Comparison of ENCODE assay signal across 8 cellular contexts in the genomic region with DNA sequence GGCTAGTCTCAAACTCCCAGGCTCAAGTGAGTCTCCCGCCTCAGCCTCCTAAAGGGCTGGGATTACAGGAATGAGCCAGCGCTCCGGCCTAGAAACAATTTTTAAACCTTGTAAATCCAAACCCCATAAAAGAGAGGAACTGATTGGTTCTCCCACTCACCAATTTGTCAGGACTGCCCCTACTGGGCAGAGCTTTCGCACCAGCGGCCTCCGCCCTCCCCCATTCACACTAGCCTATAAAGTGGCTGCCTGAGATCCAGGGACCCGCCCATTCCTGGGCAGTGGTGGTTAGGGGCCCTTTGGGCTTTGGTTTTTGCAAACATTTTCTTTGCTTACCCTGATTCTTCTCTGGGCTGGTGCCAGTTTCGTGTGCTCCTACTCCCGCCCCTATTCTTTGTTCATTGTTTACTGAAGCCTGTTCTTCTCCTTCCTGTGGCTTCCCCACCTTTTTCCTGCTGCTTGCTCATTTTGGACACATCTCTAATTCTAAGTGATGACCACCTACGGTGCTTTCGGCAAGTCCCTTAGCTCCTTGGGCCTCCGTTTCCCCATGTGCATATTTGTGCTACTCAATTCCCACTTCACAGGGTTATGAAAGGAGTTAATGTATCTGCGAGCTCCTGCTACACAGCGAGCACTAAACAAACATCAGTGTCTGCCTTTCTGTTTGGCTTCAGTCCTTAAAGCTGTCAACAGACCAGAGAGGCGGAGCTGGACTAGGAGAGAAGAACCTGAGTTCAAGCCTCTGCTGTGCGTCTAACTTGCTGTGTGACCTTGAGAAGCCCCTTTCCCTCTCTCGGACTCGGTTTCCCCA. TPM values are rescaled to one million over a fixed set of nuclear protein-coding genes. Genes with fewer than 3 reads are reported as not detected.
A peak's percentile ranks its signal among the peaks of the same experiment; 100 is the strongest.
DNase-seq lines count a peak whose midpoint lies in the region; ATAC-seq and TF ChIP-seq lines count a peak whose summit lies in the region.

No MANE protein-coding gene starts in this region.

- no peak overlapping the region for H3K9ac ChIP-seq in DND-41 (ENCODE audit: low read depth, low read length)

- no peaks in the 10 kb centered on the region for H3K36me3 Mint-ChIP-seq in osteocyte (ENCODE audit: unreplicated experiment)

- no peaks in the 10 kb centered on the region for H3K36me3 ChIP-seq in DND-41 (ENCODE audit: insufficient read depth, low read length)
- no peaks in the 10 kb centered on the region for H3K36me3 ChIP-seq in heart left ventricle

- H3K4me3 ChIP-seq in DND-41 (ENCODE audit: low read depth in 1 of 2, low read length in 2 of 2) (no peak overlapping the region), heart left ventricle (peak overlapping the region in 8 of 12 donors; percentile 2 to 32 (median 20))

- no peak overlapping the region for H3K4me3 Mint-ChIP-seq in osteocyte (ENCODE audit: unreplicated experiment)

- no peak overlapping the region for H3K4me2 ChIP-seq in DND-41 (ENCODE audit: insufficient read depth, low read length)

- no peaks in the 10 kb centered on the region for H3K27me3 Mint-ChIP-seq in osteocyte (ENCODE audit: unreplicated experiment)

- no peaks in the 10 kb centered on the region for H4K20me1 ChIP-seq in DND-41 (ENCODE audit: insufficient read depth, low read length)

- H3K27me3 ChIP-seq in DND-41 (ENCODE audit: insufficient read depth, low read length, poor library complexity), result no peaks in the 10 kb centered on the region
- no peaks in the 10 kb centered on the region for H3K27me3 ChIP-seq in heart left ventricle

- H3K9me3 Mint-ChIP-seq in osteocyte (ENCODE audit: unreplicated experiment), result no peaks in the 10 kb centered on the region

- WGBS in heart left ventricle, 4 donors, result 25 to 38% (median 30%) methylated on average over 18 of the region's 18 CpGs

- TF ChIP-seq POLR2A in heart left ventricle (IDR thresholded peaks at IDR 0.05), result peak in 1 of 2 donors; percentile 9

- H2AFZ ChIP-seq in DND-41 (ENCODE audit: low read depth, low read length), result no peak overlapping the region

- DNase-seq in DND-41 (no peak), NCI-H774 (lab: John Stamatoyannopoulos, UW) (peak; percentile 80), amniotic epithelial cell (ENCODE audit: low read depth) (peak; percentile 96), heart left ventricle (peak; percentile 87 to 93 (median 89)), osteocyte (ENCODE audit: extremely low spot score, unreplicated experiment) (no peak)

- H3K27ac ChIP-seq in DND-41 (ENCODE audit: low read length), result no peak overlapping the region
- H3K27ac ChIP-seq in heart left ventricle, result peak overlapping the region; percentile 63 to 86 (median 74)

- H3K4me1 Mint-ChIP-seq in osteocyte (ENCODE audit: unreplicated experiment), result peaks cover 18% of the 10 kb centered on the region

- peak overlapping the region; percentile 61 for H3K27ac Mint-ChIP-seq in osteocyte (ENCODE audit: unreplicated experiment)

- ATAC-seq in DND-41 (ENCODE audit: insufficient read depth, low read depth) (0 out of 3 replicates have a peak, but pooled peaks have one; percentile 39), HG03196 (IDR thresholded peaks at IDR 0.05; ENCODE audit: unreplicated experiment) (peak; percentile 85), heart left ventricle (peak; percentile 94 to 97 (median 96)), HG03565 (IDR thresholded peaks at IDR 0.05; ENCODE audit: unreplicated experiment) (no peak), GM18907 (IDR thresholded peaks at IDR 0.05; ENCODE audit: unreplicated experiment) (no peak)

- H3K4me1 ChIP-seq in DND-41 (ENCODE audit: insufficient read depth, low read length) (no peaks in the 10 kb centered on the region), heart left ventricle (peaks cover 0 to 47% (median 20%) of the 10 kb centered on the region in 12 donors)

- H3K79me2 ChIP-seq in DND-41 (ENCODE audit: insufficient read depth, low read length), result no peaks in the 10 kb centered on the region

- no peaks in the 10 kb centered on the region for H3K9me3 ChIP-seq in DND-41 (ENCODE audit: insufficient read depth, low read length, severe bottlenecking)
- H3K9me3 ChIP-seq in heart left ventricle, result no peaks in the 10 kb centered on the region

- no peak for TF ChIP-seq CTCF in DND-41 (IDR thresholded peaks at IDR 0.05; ENCODE audit: borderline replicate concordance, extremely low read depth, low read length, poor library complexity, severe bottlenecking)
- no peak for TF ChIP-seq CTCF in heart left ventricle (IDR thresholded peaks at IDR 0.05)
- no peak for TF ChIP-seq CTCF in osteocyte (IDR thresholded peaks at IDR 0.05)

- intact Hi-C loops in heart left ventricle (cut with DNase I), result loop anchor here in 1 of 10 donors (1.0 kb wide), 1 partner anchor 40 kb away; a partner anchor contains a TSS

RNA-seq across cellular contexts. Expression of a gene that starts 39.8 kb away (rescaled TPM):
- total RNA-seq in heart left ventricle, result 100 to 1,000 TPM; 280 to 917 (median 387) TPM
- 100 to 1,000 TPM; 111 to 726 TPM for polyA plus RNA-seq in heart left ventricle
- total RNA-seq in osteocyte, result 369 and 370 TPM in 2 replicates

Comparison
In these comparisons a context has a peak if more than half of its experiments do, and no peak if none do; other contexts are left out.
1. ATAC-seq: peak in DND-41 (single experiment), HG03196 (single experiment) and heart left ventricle (4 of 4); none in HG03565 (single experiment) and GM18907 (single experiment).
2. DNase-seq: peak in NCI-H774 (single experiment), amniotic epithelial cell (single experiment) and heart left ventricle (5 of 5); none in DND-41 (single experiment) and osteocyte (single experiment).
3. H3K4me3 ChIP-seq: peak in heart left ventricle (8 of 12); none in DND-41 (0 of 2).